In genomic region chr19:8514505-8515009, GRCh38 we compare ENCODE assay signal across 9 cellular contexts. TPM values are rescaled to one million over a fixed set of nuclear protein-coding genes. Genes with fewer than 3 reads are reported as not detected.
DNase-seq lines count a peak whose midpoint lies in the region; ATAC-seq and TF ChIP-seq lines count a peak whose summit lies in the region.
"Not testable (repeated sequence)": the region's sequence is repeated elsewhere in the genome, so short reads cannot be mapped to it uniquely, and the experiment has no call there.
"Had no signal": no experiment of that assay in that cellular context is flagged by ENCODE, and none has a peak within 500 bp of the region (broad histone marks: within the 10 kb centered on the region; RNA-seq: fewer than 3 reads in every experiment).

No MANE protein-coding gene starts in this region.

- H3K36me3 Mint-ChIP-seq in HFFc6 (ENCODE audit: low read depth); activated naive CD8-positive, alpha-beta T cell treated with anti-CD3 and anti-CD28 coated beads, Interleukin-2, amount 50 U/mL, for 24 hours (ENCODE audit: low read depth); immature natural killer cell; stimulated activated naive CD8-positive, alpha-beta T cell treated with anti-CD3 and anti-CD28 coated beads, Interleukin-15, Interleukin-2, amounts not matched to agents 100 ng/mL and 50 ng/mL, for 24 hours (ENCODE audit: low read depth): not testable (repeated sequence)

- not testable (repeated sequence) for TF ChIP-seq CTCF in AG10803 (conservative IDR thresholded peaks at IDR 0.05; ENCODE audit: low read length); HFFc6 (IDR thresholded peaks at IDR 0.05); SU-DHL-6 (IDR thresholded peaks at IDR 0.05; ENCODE audit: insufficient read depth, low read length, poor library complexity, severe bottlenecking); neural cell (IDR thresholded peaks at IDR 0.05; ENCODE audit: poor library complexity, severe bottlenecking)

- not testable (repeated sequence) for H4K20me1 ChIP-seq in SU-DHL-6 (ENCODE audit: low read depth, low read length); neural cell (ENCODE audit: insufficient read depth)

- not testable (repeated sequence) for H3K4me1 ChIP-seq in endocrine pancreas (ENCODE audit: control insufficient read depth, insufficient read depth, low read length)

- not testable (repeated sequence) for H3K36me3 ChIP-seq in SU-DHL-6 (ENCODE audit: low read length); endocrine pancreas (ENCODE audit: control insufficient read depth, insufficient read depth, low read length); neural cell (ENCODE audit: insufficient read depth, low read length)

- H3K27me3 Mint-ChIP-seq in HFFc6 (ENCODE audit: insufficient read depth); activated naive CD8-positive, alpha-beta T cell treated with anti-CD3 and anti-CD28 coated beads, Interleukin-2, amount 50 U/mL, for 24 hours; stimulated activated naive CD8-positive, alpha-beta T cell treated with anti-CD3 and anti-CD28 coated beads, Interleukin-15, Interleukin-2, amounts not matched to agents 100 ng/mL and 50 ng/mL, for 24 hours: not testable (repeated sequence)
- peaks cover 25 to 57% (median 41%) of the 10 kb centered on the region in 3 donors for H3K27me3 Mint-ChIP-seq in immature natural killer cell (ENCODE audit: low read depth in 3 of 3)

- not testable (repeated sequence) for H3K9me2 ChIP-seq in SU-DHL-6 (replicated peaks; ENCODE audit: insufficient read depth, low read length); neural cell (ENCODE audit: insufficient read depth, low read length)

- not testable (repeated sequence) for H3K27me3 ChIP-seq in SU-DHL-6 (ENCODE audit: low read length); endocrine pancreas (ENCODE audit: control insufficient read depth, insufficient read depth, low read length); neural cell (ENCODE audit: insufficient read depth, low read depth, low read length)

- not testable (repeated sequence) for H3K79me2 ChIP-seq in SU-DHL-6 (ENCODE audit: insufficient read depth, low read length); neural cell (replicated peaks; ENCODE audit: insufficient read depth, low read length)

- TF ChIP-seq EP300 in neural cell (conservative IDR thresholded peaks at IDR 0.05; ENCODE audit: poor library complexity, severe bottlenecking), result not testable (repeated sequence)

- peak overlapping the region; percentile 94 for H3K4me3 Mint-ChIP-seq in HFFc6
- peak overlapping the region; percentile 89 for H3K4me3 Mint-ChIP-seq in activated naive CD8-positive, alpha-beta T cell treated with anti-CD3 and anti-CD28 coated beads, Interleukin-2, amount 50 U/mL, for 24 hours
- peak overlapping the region; percentile 85 to 98 (median 96) for H3K4me3 Mint-ChIP-seq in immature natural killer cell
- H3K4me3 Mint-ChIP-seq in stimulated activated naive CD8-positive, alpha-beta T cell treated with anti-CD3 and anti-CD28 coated beads, Interleukin-15, Interleukin-2, amounts not matched to agents 100 ng/mL and 50 ng/mL, for 24 hours, result peak overlapping the region; percentile 88

- H3F3A ChIP-seq in SU-DHL-6 (ENCODE audit: insufficient read depth); neural cell (ENCODE audit: insufficient read depth, low read length, poor library complexity, severe bottlenecking): not testable (repeated sequence)

- H3K4me3 ChIP-seq in AG10803 (ENCODE audit: low read length), result peak overlapping the region; percentile 68
- peak overlapping the region; percentile 62 for H3K4me3 ChIP-seq in SU-DHL-6 (ENCODE audit: insufficient read depth, low read length, poor library complexity, severe bottlenecking)
- peak overlapping the region; percentile 48 for H3K4me3 ChIP-seq in endocrine pancreas (ENCODE audit: control insufficient read depth, insufficient read depth, low read length)
- peak overlapping the region; percentile 80 for H3K4me3 ChIP-seq in neural cell (ENCODE audit: low read length)

- TF ChIP-seq RAD21 in neural cell (conservative IDR thresholded peaks at IDR 0.05), result not testable (repeated sequence)

- H3K9me3 ChIP-seq in SU-DHL-6 (ENCODE audit: insufficient read depth, low read length); endocrine pancreas (ENCODE audit: control insufficient read depth, low read length); neural cell (ENCODE audit: low read length): not testable (repeated sequence)

- H3K4me1 Mint-ChIP-seq in HFFc6 (ENCODE audit: low read depth), result peaks cover 22% of the 10 kb centered on the region
- peaks cover 53% of the 10 kb centered on the region for H3K4me1 Mint-ChIP-seq in activated naive CD8-positive, alpha-beta T cell treated with anti-CD3 and anti-CD28 coated beads, Interleukin-2, amount 50 U/mL, for 24 hours
- H3K4me1 Mint-ChIP-seq in immature natural killer cell, result peaks cover 51 to 67% of the 10 kb centered on the region in 2 donors
- peaks cover 55% of the 10 kb centered on the region for H3K4me1 Mint-ChIP-seq in stimulated activated naive CD8-positive, alpha-beta T cell treated with anti-CD3 and anti-CD28 coated beads, Interleukin-15, Interleukin-2, amounts not matched to agents 100 ng/mL and 50 ng/mL, for 24 hours (ENCODE audit: low read depth)

- H3K4me2 ChIP-seq in SU-DHL-6 (ENCODE audit: low read depth, low read length, poor library complexity, severe bottlenecking), result peak overlapping the region; percentile 89
- H3K4me2 ChIP-seq in neural cell (ENCODE audit: low read length), result peak overlapping the region; percentile 27

- H3K27ac ChIP-seq in SU-DHL-6 (ENCODE audit: low read depth, low read length), result not testable (repeated sequence)
- H3K27ac ChIP-seq in neural cell (ENCODE audit: low read length), result peak overlapping the region; percentile 87

- H2AFZ ChIP-seq in SU-DHL-6 (ENCODE audit: low read depth, low read length, severe bottlenecking) (peak overlapping the region; percentile 58), neural cell (ENCODE audit: low read depth, low read length) (peak overlapping the region; percentile 95)

- H3K27ac Mint-ChIP-seq in HFFc6 (peak overlapping the region; percentile 98; the same call in 1 of the 2 replicates), immature natural killer cell (peak overlapping the region; percentile 91 to 99 (median 94))
- H3K27ac Mint-ChIP-seq in activated naive CD8-positive, alpha-beta T cell treated with anti-CD3 and anti-CD28 coated beads, Interleukin-2, amount 50 U/mL, for 24 hours, result peak overlapping the region; percentile 99
- peak overlapping the region; percentile 94 for H3K27ac Mint-ChIP-seq in stimulated activated naive CD8-positive, alpha-beta T cell treated with anti-CD3 and anti-CD28 coated beads, Interleukin-15, Interleukin-2, amounts not matched to agents 100 ng/mL and 50 ng/mL, for 24 hours

- peak overlapping the region; percentile 79 for H3K9ac ChIP-seq in SU-DHL-6 (ENCODE audit: low read length)
- H3K9ac ChIP-seq in endocrine pancreas (ENCODE audit: control insufficient read depth, insufficient read depth, low read length), result not testable (repeated sequence)
- peak overlapping the region; percentile 88 for H3K9ac ChIP-seq in neural cell (ENCODE audit: low read length)

- DNase-seq in AG10803 (ENCODE audit: low read depth); HFFc6; activated naive CD8-positive, alpha-beta T cell treated with anti-CD3 and anti-CD28 coated beads, Interleukin-2, amount 50 U/mL, for 24 hours; immature natural killer cell: not testable (repeated sequence)

- H3K9me3 Mint-ChIP-seq in HFFc6; activated naive CD8-positive, alpha-beta T cell treated with anti-CD3 and anti-CD28 coated beads, Interleukin-2, amount 50 U/mL, for 24 hours; immature natural killer cell; stimulated activated naive CD8-positive, alpha-beta T cell treated with anti-CD3 and anti-CD28 coated beads, Interleukin-15, Interleukin-2, amounts not matched to agents 100 ng/mL and 50 ng/mL, for 24 hours: not testable (repeated sequence)

- ATAC-seq in activated naive CD8-positive, alpha-beta T cell treated with anti-CD3 and anti-CD28 coated beads, Interleukin-2, amount 50 U/mL, for 24 hours, result not testable (repeated sequence)

RNA-seq across cellular contexts. Expression of gene ZNF414, which starts 0.6 kb away (rescaled TPM):
- 10 to 100 TPM; 20.1 to 27.2 (median 25.5) TPM for total RNA-seq in HFFc6 (2021; fragmentation: NEBNext Ultra II Directional; extraction: Animal tissue kit (Norgen Biotek cat#: 25700))
- 10 to 100 TPM in 1 of 3 donors, 1 to 10 TPM in 2; 6.0 to 20.8 (median 8.3) TPM for polyA plus RNA-seq in immature natural killer cell
- polyA plus RNA-seq in neural cell, result 3.4 and 13.4 TPM in 2 replicates
- 6.1 and 6.8 TPM in 2 replicates for polyA minus RNA-seq in neural cell

RNA-seq across cellular contexts. Expression of gene PRAM1, which starts 12.1 kb away (rescaled TPM):
- total RNA-seq in HFFc6 (2021; fragmentation: NEBNext Ultra II Directional; extraction: Animal tissue kit (Norgen Biotek cat#: 25700)), result under 1 TPM in 2 of 6 experiments, not detected in 4; 0.21 TPM
- polyA plus RNA-seq in immature natural killer cell (1 to 10 TPM; 1.9 to 3.7 (median 2.5) TPM), neural cell (0.62 and 1.5 TPM in 2 replicates)
- not detected in 2 replicates for polyA minus RNA-seq in neural cell
- total RNA-seq: pulmonary artery endothelial cell had no signal
